ENCODE assay signal across 26 cellular contexts in the genomic region with DNA sequence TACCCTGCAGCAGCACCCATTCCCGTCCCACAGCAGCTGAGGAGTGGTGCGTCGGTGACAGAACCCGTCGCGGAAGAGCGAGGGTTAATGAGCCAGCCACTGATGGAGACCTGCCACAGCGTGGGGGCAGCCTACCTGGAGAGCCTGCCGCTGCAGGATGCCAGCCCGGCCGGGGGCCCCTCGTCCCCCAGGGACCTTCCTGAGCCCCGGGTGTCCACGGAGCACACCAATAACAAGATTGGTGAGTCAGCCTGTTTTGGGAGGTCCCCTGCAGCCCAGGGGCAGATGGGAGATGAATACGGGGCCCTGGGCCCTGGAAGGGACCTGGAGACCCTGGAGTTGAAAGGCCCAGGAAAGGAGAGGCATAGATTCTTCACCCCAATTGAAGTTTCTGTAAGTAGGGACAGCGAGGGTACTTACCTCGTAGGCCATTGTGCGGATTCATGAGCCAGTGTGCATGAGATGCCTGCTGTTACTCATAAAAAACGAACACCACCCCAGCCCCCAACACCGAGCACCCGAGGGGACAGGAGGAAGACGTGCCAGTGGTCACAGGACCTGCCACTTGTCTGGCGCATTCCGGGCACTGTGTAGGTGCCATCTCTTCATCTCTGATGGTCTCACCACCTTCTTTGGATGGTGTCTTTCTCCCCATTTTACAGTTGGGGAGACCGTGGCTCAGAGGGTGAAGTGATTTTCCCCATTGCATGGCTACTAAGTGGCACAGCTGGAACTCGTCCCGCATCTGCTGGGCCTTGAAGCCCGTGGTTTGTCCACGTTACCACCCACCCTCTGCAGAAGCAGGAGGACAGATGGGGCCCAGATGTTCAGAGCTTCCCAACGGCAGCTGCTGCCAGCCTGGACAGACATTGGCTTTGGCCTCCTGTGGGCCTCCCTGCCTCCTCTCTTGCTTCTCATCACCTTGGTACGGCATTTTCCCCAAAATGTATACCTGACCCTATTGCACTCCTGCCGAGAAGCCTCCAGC. TPM values are rescaled to one million over a fixed set of nuclear protein-coding genes. Genes with fewer than 3 reads are reported as not detected.
DNase-seq lines count a peak whose midpoint lies in the region; ATAC-seq, FAIRE-seq and TF ChIP-seq lines count a peak whose summit lies in the region.
"Had no signal": no experiment of that assay in that cellular context is flagged by ENCODE, and none has a peak within 500 bp of the region (broad histone marks: within the 10 kb centered on the region; RNA-seq: fewer than 3 reads in every experiment).

No MANE protein-coding gene starts in this region.

- H3K4me1 ChIP-seq in neuronal stem cell (ENCODE audit: control insufficient read depth in 2 of 2, insufficient read depth in 1 of 2, low read depth in 1 of 2, low read length in 2 of 2) (peaks cover 6 to 11% of the 10 kb centered on the region in 2 donors), body of pancreas (no peaks in the 10 kb centered on the region)
- H3K4me1 ChIP-seq: BE2C had no signal

- H3K27me3 ChIP-seq in neuronal stem cell (ENCODE audit: control insufficient read depth in 3 of 3, insufficient read depth in 3 of 3, low read depth in 1 of 3, low read length in 3 of 3): peaks cover 0 to 23% (median 2%) of the 10 kb centered on the region in 3 experiments
- H3K27me3 ChIP-seq in body of pancreas: no peaks in the 10 kb centered on the region
- H3K27me3 ChIP-seq: BE2C had no signal

- TF ChIP-seq POLR2A in GM12891 (IDR thresholded peaks at IDR 0.05; ENCODE audit: low read depth, low read length): no peak
- no peak for TF ChIP-seq POLR2A in body of pancreas (IDR thresholded peaks at IDR 0.05)

- H3K36me3 ChIP-seq in neuronal stem cell (replicated peaks in 1 of 2; ENCODE audit: control insufficient read depth in 2 of 2, insufficient read depth in 2 of 2, low read length in 2 of 2) (no peaks in the 10 kb centered on the region), body of pancreas (replicated peaks in 1 of 2; ENCODE audit: insufficient read depth in 1 of 2, low read depth in 2 of 2) (no peaks in the 10 kb centered on the region)
- H3K36me3 ChIP-seq: BE2C had no signal

- ATAC-seq in activated CD8-positive, alpha-beta T cell treated with anti-CD3 and anti-CD28 coated beads for 36 hours: peak; percentile 66
- no peak for ATAC-seq in body of pancreas
- ATAC-seq: left colon had no signal

- no peaks in the 10 kb centered on the region for H3K27me3 Mint-ChIP-seq in activated CD8-positive, alpha-beta T cell treated with anti-CD3 and anti-CD28 coated beads for 36 hours

- H4K91ac ChIP-seq in neuronal stem cell (ENCODE audit: low read depth, low read length, poor library complexity): no peak overlapping the region

- H4K8ac ChIP-seq in neuronal stem cell (ENCODE audit: low read depth, low read length): no peak overlapping the region

- H3K9me3 ChIP-seq in neuronal stem cell (replicated peaks in 1 of 2; ENCODE audit: control insufficient read depth in 2 of 2, insufficient read depth in 1 of 2, low read depth in 1 of 2, low read length in 2 of 2) (peaks cover 0 to 3% of the 10 kb centered on the region in 2 donors), body of pancreas (no peaks in the 10 kb centered on the region)
- H3K9me3 ChIP-seq: BE2C had no signal

- H3K27ac Mint-ChIP-seq in activated CD8-positive, alpha-beta T cell treated with anti-CD3 and anti-CD28 coated beads for 36 hours: no peak overlapping the region
- H3K27ac Mint-ChIP-seq: progenitor cell of endocrine pancreas had no signal

- no peaks in the 10 kb centered on the region for H3K79me1 ChIP-seq in neuronal stem cell (ENCODE audit: low read depth, low read length)

- no peak overlapping the region for H3K9ac ChIP-seq in neuronal stem cell (ENCODE audit: low read depth, low read length, poor library complexity)

- H3K9me3 Mint-ChIP-seq in activated CD8-positive, alpha-beta T cell treated with anti-CD3 and anti-CD28 coated beads for 36 hours: no peaks in the 10 kb centered on the region
- H3K9me3 Mint-ChIP-seq: nephron had no signal

- peak overlapping the region; percentile 76 for H3K18ac ChIP-seq in neuronal stem cell (ENCODE audit: low read length)

- WGBS in neuronal stem cell (ENCODE audit: extremely low coverage in 2 of 2, insufficient read length in 2 of 2, insufficient replicate concordance in 1 of 2), 2 donors: no CpG with 5 or more reads among the region's 32 CpGs
- 58 to 59% methylated on average over 25 to 30 of the region's 32 CpGs for WGBS in body of pancreas, 2 donors

- H3K4me3 ChIP-seq in neuronal stem cell (ENCODE audit: low read length in 2 of 2): no peak overlapping the region
- no peak overlapping the region for H3K4me3 ChIP-seq in body of pancreas

- POLR2A ChIA-PET in activated CD8-positive, alpha-beta T cell treated with anti-CD3 and anti-CD28 coated beads for 36 hours (lab: Charles Lee): interaction anchor here (0.6 to 1.9 kb wide), 8 partner anchors 12 to 230 kb away, joined by 3 to 5 read pairs (median 4); no protein-coding TSS in a partner anchor

- no peak overlapping the region for H3K4me3 Mint-ChIP-seq in activated CD8-positive, alpha-beta T cell treated with anti-CD3 and anti-CD28 coated beads for 36 hours
- H3K4me3 Mint-ChIP-seq: nephron had no signal

- H3K4me1 Mint-ChIP-seq in activated CD8-positive, alpha-beta T cell treated with anti-CD3 and anti-CD28 coated beads for 36 hours (ENCODE audit: low read depth): peaks cover 9% of the 10 kb centered on the region

- H3K36me3 Mint-ChIP-seq in activated CD8-positive, alpha-beta T cell treated with anti-CD3 and anti-CD28 coated beads for 36 hours (ENCODE audit: low read depth): no peaks in the 10 kb centered on the region

- no peak overlapping the region for H2BK15ac ChIP-seq in neuronal stem cell (ENCODE audit: low read length)

- H2AFZ ChIP-seq in neuronal stem cell (ENCODE audit: low read length): no peak overlapping the region

- no peak overlapping the region for H3K4ac ChIP-seq in neuronal stem cell (ENCODE audit: low read length)

- CTCF ChIA-PET in activated CD8-positive, alpha-beta T cell treated with anti-CD3 and anti-CD28 coated beads for 36 hours (lab: Charles Lee): interaction anchor here (1.3 to 4.0 kb wide), 2 partner anchors 8 to 13 kb away, joined by 4 to 38 read pairs; no protein-coding TSS in a partner anchor

- DNase-seq in NCI-H345 (lab: John Stamatoyannopoulos, UW): peak; percentile 7
- no peak for DNase-seq in NCI-H345 treated with DMSO at 0.1 percent for 48 hours (lab: John Stamatoyannopoulos, UW; ENCODE audit: unreplicated experiment)
- DNase-seq in GM12891 (ENCODE audit: insufficient read length, low spot score): no peak
- DNase-seq in activated CD8-positive, alpha-beta T cell treated with anti-CD3 and anti-CD28 coated beads for 36 hours: no peak
- DNase-seq in neuronal stem cell (ENCODE audit: low spot score): no peak
- DNase-seq in kidney glomerular epithelial cell (lab: John Stamatoyannopoulos, UW): no peak
- DNase-seq in body of pancreas: no peak
- no peak for DNase-seq in T-helper 9 cell
- DNase-seq: activated CD4-positive, alpha-beta T cell treated with anti-CD3 and anti-CD28 coated beads for 1 hour; activated gamma-delta T cell treated with Interleukin-2 at 50 U/mL for 16 hours; BE2C; Calu3; caudate nucleus; erythroblast; HCEC 1CT; left colon; NCI-H1105 treated with DMSO at 0.1 percent for 48 hours; NCI-H2081 treated with DMSO at 0.1 percent for 48 hours; NCI-H510A; RPMI8226; small intestine; stimulated activated CD4-positive, alpha-beta T cell treated with anti-CD3 and anti-CD28 coated beads, Interleukin-2, amount 100 ng/mL, for 48 hours had no signal

- no peak overlapping the region for H3K14ac ChIP-seq in neuronal stem cell (ENCODE audit: low read length)

- no peak overlapping the region for H3K27ac ChIP-seq in neuronal stem cell (replicated peaks; ENCODE audit: low read length)
- H3K27ac ChIP-seq in body of pancreas: no peak overlapping the region

- FAIRE-seq in GM12891 (lab: Jason Lieb, UNC): no peak
- FAIRE-seq: GM18507, small intestine had no signal

- no peak overlapping the region for H3K23ac ChIP-seq in neuronal stem cell (ENCODE audit: low read depth, low read length, poor library complexity)

- no peak overlapping the region for H3K4me2 ChIP-seq in neuronal stem cell (ENCODE audit: insufficient read depth, low read length, poor library complexity, severe bottlenecking)

- intact Hi-C loops in activated CD8-positive, alpha-beta T cell treated with anti-CD3 and anti-CD28 coated beads for 36 hours (cut with micrococcal nuclease): no loop called here
- intact Hi-C loops in body of pancreas (cut with DNase I): no loop called here

- H2BK5ac ChIP-seq in neuronal stem cell (ENCODE audit: low read length): peak overlapping the region; percentile 58

- H2BK120ac ChIP-seq in neuronal stem cell (ENCODE audit: low read depth, low read length): no peak overlapping the region

- no peak for TF ChIP-seq CTCF in activated CD8-positive, alpha-beta T cell treated with anti-CD3 and anti-CD28 coated beads for 36 hours (IDR thresholded peaks at IDR 0.05)
- TF ChIP-seq CTCF in body of pancreas (IDR thresholded peaks at IDR 0.05): no peak

- no peak overlapping the region for H2BK12ac ChIP-seq in neuronal stem cell (ENCODE audit: low read length)

- H2AK5ac ChIP-seq in neuronal stem cell (ENCODE audit: low read depth, low read length): peak overlapping the region; percentile 51

TF ChIP-seq in GM12891, 5 proteins besides CTCF, POLR2A, EP300 and RAD21:
- 0 out of 2 replicates have a peak, but pooled peaks have one; percentile 12 for TF ChIP-seq POLR2AphosphoS5 (IDR thresholded peaks at IDR 0.05; ENCODE audit: low read depth, low read length)
- TF ChIP-seq PAX5 (IDR thresholded peaks at IDR 0.05; ENCODE audit: insufficient read depth, low read length, severe bottlenecking): no peak
- TF ChIP-seq TAF1 (IDR thresholded peaks at IDR 0.05; ENCODE audit: low read depth, low read length): no peak
- TF ChIP-seq POU2F2 (IDR thresholded peaks at IDR 0.05; ENCODE audit: low read depth, low read length): no peak

RNA-seq across cellular contexts. Expression of a gene that starts 28.3 kb away (rescaled TPM):
- polyA plus RNA-seq in GM12891 (2012; ENCODE audit: low read depth, missing spikeins): 27.3 TPM
- 100 to 1,000 TPM; 173 to 191 TPM for total RNA-seq in activated CD8-positive, alpha-beta T cell treated with anti-CD3 and anti-CD28 coated beads for 36 hours
- polyA plus RNA-seq in neuronal stem cell (2013, experiment 1 of 2): 0.73 TPM
- polyA plus RNA-seq in neuronal stem cell (2013, experiment 2 of 2): 0.68 TPM
- 10 to 100 TPM; 13.7 to 28.7 TPM for total RNA-seq in body of pancreas
- total RNA-seq: A172, progenitor cell of endocrine pancreas had no signal

Comparison
In these comparisons a context has a peak if more than half of its experiments do, and no peak if none do; other contexts are left out.
1. RNA of a gene that starts 28.3 kb away (total RNA-seq): 173 to 191 TPM in activated CD8-positive, alpha-beta T cell treated with anti-CD3 and anti-CD28 coated beads for 36 hours; 13.7 to 28.7 TPM in body of pancreas; every median in the first group is over 4 times any median in the second.